ENCODE assay signal across 9 cellular contexts in the genomic region with DNA sequence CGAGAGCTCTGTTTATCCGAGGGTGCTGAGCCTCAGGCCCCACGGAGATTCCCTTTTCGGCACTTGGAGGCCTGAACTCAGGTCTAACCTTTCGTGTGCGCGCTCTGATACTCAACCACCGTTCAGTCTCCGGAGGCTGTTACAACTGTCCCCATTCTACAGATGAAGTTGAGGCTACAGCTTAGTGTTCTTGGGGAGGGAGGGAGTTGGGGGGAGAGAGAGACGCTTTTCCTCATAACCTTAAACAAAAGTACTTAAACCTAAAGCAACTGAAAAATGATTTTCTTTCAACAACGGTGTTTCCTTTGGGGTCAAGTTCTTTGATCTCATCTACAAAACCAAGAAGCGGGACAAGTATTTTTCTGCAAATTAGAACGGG. TPM values are rescaled to one million over a fixed set of nuclear protein-coding genes. Genes with fewer than 3 reads are reported as not detected.
DNase-seq lines count a peak whose midpoint lies in the region; ATAC-seq and TF ChIP-seq lines count a peak whose summit lies in the region.
"Had no signal": no experiment of that assay in that cellular context is flagged by ENCODE, and none has a peak within 500 bp of the region (broad histone marks: within the 10 kb centered on the region; RNA-seq: fewer than 3 reads in every experiment).

No MANE protein-coding gene starts in this region.

- H3K27me3 ChIP-seq in SJSA1 (replicated peaks) (peaks cover 17% of the 10 kb centered on the region), esophagus squamous epithelium (peaks cover 0 to 74% (median 0%) of the 10 kb centered on the region in 4 donors), rectal smooth muscle tissue (ENCODE audit: control insufficient read depth, insufficient read depth, low read length) (peaks cover 11% of the 10 kb centered on the region)

- H3K4me1 ChIP-seq in SJSA1 (replicated peaks) (peaks cover 21% of the 10 kb centered on the region), esophagus squamous epithelium (peaks cover 3 to 29% (median 12%) of the 10 kb centered on the region in 3 donors), rectal smooth muscle tissue (ENCODE audit: control insufficient read depth, insufficient read depth, low read length) (no peaks in the 10 kb centered on the region)

- intact Hi-C loops in esophagus squamous epithelium (cut with DNase I), result no loop called here

- H3K9ac ChIP-seq in rectal smooth muscle tissue (ENCODE audit: low read length), result no peak overlapping the region

- TF ChIP-seq CTCF in GM12865 (IDR thresholded peaks at IDR 0.05; ENCODE audit: insufficient read depth, low read depth, low read length, missing control alignments) (no peak), esophagus squamous epithelium (IDR thresholded peaks at IDR 0.05) (no peak)

- H3K4me3 ChIP-seq in GM12865 (ENCODE audit: low read depth, low read length), result peak overlapping the region; percentile 99
- H3K4me3 ChIP-seq in SJSA1, result peak overlapping the region; percentile 54
- peak overlapping the region; percentile 66 to 87 (median 68) for H3K4me3 ChIP-seq in esophagus squamous epithelium
- H3K4me3 ChIP-seq in rectal smooth muscle tissue (ENCODE audit: low read length), result peak overlapping the region; percentile 86

- H3K36me3 ChIP-seq in SJSA1 (peaks cover 3% of the 10 kb centered on the region; the same call in 1 of the 2 replicates), esophagus squamous epithelium (no peaks in the 10 kb centered on the region), rectal smooth muscle tissue (ENCODE audit: control insufficient read depth, insufficient read depth, low read length) (no peaks in the 10 kb centered on the region)

- H3K27ac ChIP-seq in SJSA1, result no peak overlapping the region
- peak overlapping the region in 2 of 4 donors; percentile 65 to 78 for H3K27ac ChIP-seq in esophagus squamous epithelium
- no peak overlapping the region for H3K27ac ChIP-seq in rectal smooth muscle tissue (ENCODE audit: low read depth, low read length)

- ATAC-seq in HG03039 (IDR thresholded peaks at IDR 0.05; ENCODE audit: unreplicated experiment), result no peak

- TF ChIP-seq POLR2A in esophagus squamous epithelium (IDR thresholded peaks at IDR 0.05), result no peak

- H3K9me3 ChIP-seq in SJSA1 (replicated peaks) (peaks cover 8% of the 10 kb centered on the region; the same call in 1 of the 2 replicates), esophagus squamous epithelium (no peaks in the 10 kb centered on the region)

- DNase-seq in GM12865 (ENCODE audit: low read depth) (peak; percentile 61), SJSA1 (ENCODE audit: low read depth in 1 of 2, low spot score in 2 of 2) (no peak), esophagus squamous epithelium (lab: John Stamatoyannopoulos, UW) (no peak), SKM-1 treated with dmso at 0.1 percent for 144 hours (lab: John Stamatoyannopoulos, UW; ENCODE audit: unreplicated experiment) (no peak), SW480 (ENCODE audit: low spot score) (no peak), NCI-H2171 (lab: John Stamatoyannopoulos, UW) (no peak)
- DNase-seq: dermis blood vessel endothelial cell had no signal

- WGBS in esophagus squamous epithelium, 2 donors, result 57 to 60% methylated on average over 13 of the region's 13 CpGs

RNA-seq across cellular contexts. Expression of a gene that starts 1.0 kb away (rescaled TPM):
- total RNA-seq in SJSA1 (2014; rRNA removed; shearing (Covaris generic)), result 6.4 and 9.2 TPM in 2 replicates
- 1 to 10 TPM in 3 of 4 donors, under 1 TPM in 1; 0.76 to 3.1 (median 1.6) TPM for total RNA-seq in esophagus squamous epithelium
